In the genomic region with DNA sequence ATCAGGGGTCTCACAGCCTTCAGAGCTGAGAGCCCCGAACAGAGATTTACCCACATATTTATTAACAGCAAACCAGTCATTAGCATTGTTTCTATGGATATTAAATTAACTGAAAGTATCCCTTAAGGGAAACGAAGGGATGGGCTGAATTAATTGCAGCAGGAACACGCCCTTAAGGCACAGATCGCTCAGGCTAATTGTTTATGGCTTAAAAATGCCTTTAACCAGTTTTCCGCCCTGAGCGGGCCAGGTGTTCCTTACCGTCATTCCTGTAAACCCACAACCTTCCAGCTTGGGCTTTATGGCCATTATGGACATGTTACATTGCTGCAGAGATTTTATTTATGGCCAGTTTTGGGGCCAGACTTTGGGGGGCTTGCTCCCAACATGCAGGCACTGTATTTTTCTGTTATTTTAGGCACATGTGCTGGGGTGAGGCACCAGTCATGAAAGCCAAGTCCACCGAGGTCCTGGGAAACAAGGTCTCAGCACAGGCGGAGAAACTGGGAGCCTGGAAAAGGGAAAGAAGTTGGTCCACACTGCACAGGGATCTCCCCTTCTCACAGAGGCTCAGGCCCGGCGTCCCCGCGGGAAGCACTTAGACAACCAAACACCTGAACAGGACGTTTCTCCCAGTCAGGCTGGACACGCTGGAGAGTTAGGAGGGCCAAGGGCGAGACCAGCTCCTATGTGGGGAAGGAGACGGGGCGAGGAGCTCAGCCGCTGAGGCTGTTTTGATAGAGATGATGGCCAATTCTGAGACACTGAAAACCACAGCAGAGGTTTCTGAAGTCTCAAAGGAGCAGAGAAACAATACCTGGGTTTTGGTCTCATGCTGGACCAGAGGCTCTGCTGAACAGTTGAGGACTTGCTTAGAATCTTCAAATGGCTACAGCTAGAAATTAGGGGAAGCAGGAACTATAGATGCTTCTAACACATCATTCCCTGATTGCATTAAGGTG, we compare ENCODE assay signal across 17 cellular contexts.
"Had no signal": no experiment of that assay in that cellular context is flagged by ENCODE, and none has a peak within 500 bp of the region (broad histone marks: within the 10 kb centered on the region; RNA-seq: fewer than 3 reads in every experiment).

No MANE protein-coding gene starts in this region.

- H3K27me3 ChIP-seq: colonic mucosa, gastrocnemius medialis had no signal

- H3K27ac Mint-ChIP-seq: naive B cell had no signal

- H3K27ac ChIP-seq: colonic mucosa, gastrocnemius medialis, heart right ventricle, left ventricle myocardium inferior, psoas muscle, stomach had no signal

- H3K36me3 Mint-ChIP-seq: naive B cell had no signal

- H3K9me3 ChIP-seq: colonic mucosa, gastrocnemius medialis, heart right ventricle, left ventricle myocardium inferior, psoas muscle, stomach had no signal

- DNase-seq: colonic mucosa; effector CD4-positive, alpha-beta T cell; gastrocnemius medialis; heart right ventricle; hypothalamus; left ventricle myocardium inferior; naive B cell; psoas muscle; small intestine; stimulated activated CD4-positive, alpha-beta T cell treated with anti-CD3 and anti-CD28 coated beads, Interleukin-12 subunit alpha, Interleukin-12 subunit beta, amount 100 ng/mL, for 4 hours; stimulated activated naive CD4-positive, alpha-beta T cell; substantia nigra; trophoblast cell had no signal

- H3K36me3 ChIP-seq: colonic mucosa, gastrocnemius medialis, heart right ventricle, left ventricle myocardium inferior, stomach had no signal

- H3K4me3 ChIP-seq: colonic mucosa, gastrocnemius medialis, heart right ventricle, left ventricle myocardium inferior, psoas muscle, stomach had no signal

- H3K4me1 ChIP-seq: colonic mucosa, gastrocnemius medialis, psoas muscle had no signal

- FAIRE-seq: endometrium, islet of Langerhans, small intestine had no signal

- H3K9me3 Mint-ChIP-seq: naive B cell, nephron had no signal

- H3K4me3 Mint-ChIP-seq: naive B cell, nephron had no signal
